ENCODE assay signal across 8 cellular contexts in genomic region chr15:41827290-41827879, GRCh38. TPM values are rescaled to one million over a fixed set of nuclear protein-coding genes. Genes with fewer than 3 reads are reported as not detected.
A peak's percentile ranks its signal among the peaks of the same experiment; 100 is the strongest.
DNase-seq lines count a peak whose midpoint lies in the region; ATAC-seq and TF ChIP-seq lines count a peak whose summit lies in the region.

No MANE protein-coding gene starts in this region.

- peak overlapping the region; percentile 43 to 79 for H3K27ac ChIP-seq in prostate gland

- H3K27me3 Mint-ChIP-seq in Caco-2 (ENCODE audit: insufficient read depth, unreplicated experiment): no peaks in the 10 kb centered on the region
- peaks cover 3% of the 10 kb centered on the region for H3K27me3 Mint-ChIP-seq in activated CD4-positive, alpha-beta memory T cell treated with anti-CD3 and anti-CD28 coated beads, Interleukin-2, amount 10 ng/mL, durations not matched to agents 7 days and 5 days

- H3K9me3 Mint-ChIP-seq in Caco-2 (ENCODE audit: unreplicated experiment): no peaks in the 10 kb centered on the region
- no peaks in the 10 kb centered on the region for H3K9me3 Mint-ChIP-seq in activated CD4-positive, alpha-beta memory T cell treated with anti-CD3 and anti-CD28 coated beads, Interleukin-2, amount 10 ng/mL, durations not matched to agents 7 days and 5 days

- DNase-seq in Caco-2 (peak in 1 of 2 experiments; percentile 30), fibroblast of villous mesenchyme (ENCODE audit: low read depth) (no peak), prostate gland (ENCODE audit: low spot score) (peak; percentile 22), 8988T (no peak), NCI-H2107 (lab: John Stamatoyannopoulos, UW) (no peak)
- no peak for DNase-seq in activated CD4-positive, alpha-beta memory T cell treated with anti-CD3 and anti-CD28 coated beads, Interleukin-2, amount 10 ng/mL, durations not matched to agents 7 days and 5 days

- H3K36me3 Mint-ChIP-seq in Caco-2 (ENCODE audit: insufficient read depth, unreplicated experiment): peaks cover 17% of the 10 kb centered on the region
- peaks cover 28% of the 10 kb centered on the region for H3K36me3 Mint-ChIP-seq in activated CD4-positive, alpha-beta memory T cell treated with anti-CD3 and anti-CD28 coated beads, Interleukin-2, amount 10 ng/mL, durations not matched to agents 7 days and 5 days (ENCODE audit: low read depth)

- ATAC-seq in HG03097 (IDR thresholded peaks at IDR 0.05; ENCODE audit: low FRiP score, unreplicated experiment) (peak; percentile 18), GM18870 (IDR thresholded peaks at IDR 0.05; ENCODE audit: unreplicated experiment) (no peak)

- 4% methylated on average over 34 of the region's 37 CpGs for WGBS in prostate gland

- CTCF ChIA-PET in Caco-2 (lab: Charles Lee): interaction anchor here (0.7 to 1.2 kb wide), 3 partner anchors 53 to 361 kb away, joined by 3 read pairs; partner anchors contain the start of gene MAPKBP1
- CTCF ChIA-PET in activated CD4-positive, alpha-beta memory T cell treated with anti-CD3 and anti-CD28 coated beads, Interleukin-2, amount 10 ng/mL, durations not matched to agents 7 days and 5 days (lab: Charles Lee): interaction anchor here (0.6 to 4.1 kb wide), 7 partner anchors 16 to 428 kb away, joined by 3 to 31 read pairs (median 4); partner anchors contain the start of gene MAPKBP1

- H3K9me3 ChIP-seq in Caco-2 (no peaks in the 10 kb centered on the region), prostate gland (no peaks in the 10 kb centered on the region)

- TF ChIP-seq CTCF in Caco-2 (IDR thresholded peaks at IDR 0.05; ENCODE audit: insufficient read depth in 1 of 2, low read depth in 1 of 2, low read length in 1 of 2, severe bottlenecking in 1 of 2, unreplicated experiment in 1 of 2) (no peak), fibroblast of villous mesenchyme (IDR thresholded peaks at IDR 0.05; ENCODE audit: insufficient read depth, low read depth, low read length) (no peak), prostate gland (IDR thresholded peaks at IDR 0.05) (peak in 1 of 4 experiments; percentile 19)

- no TSS peak for BruUV-seq in Caco-2 (replicated peaks; lab: Mats Ljungman, UMichigan)

- H3K27ac Mint-ChIP-seq in Caco-2 (ENCODE audit: unreplicated experiment): peak overlapping the region; percentile 89
- H3K27ac Mint-ChIP-seq in activated CD4-positive, alpha-beta memory T cell treated with anti-CD3 and anti-CD28 coated beads, Interleukin-2, amount 10 ng/mL, durations not matched to agents 7 days and 5 days: no peak overlapping the region

- H3K4me1 ChIP-seq in Caco-2 (no peaks in the 10 kb centered on the region), prostate gland (replicated peaks) (peaks cover 10% of the 10 kb centered on the region)

- H3K27me3 ChIP-seq in Caco-2 (replicated peaks; ENCODE audit: control insufficient read depth, insufficient read depth, low read length): no peaks in the 10 kb centered on the region
- H3K27me3 ChIP-seq in prostate gland (replicated peaks; ENCODE audit: insufficient read depth): no peaks in the 10 kb centered on the region

- H3K36me3 ChIP-seq in Caco-2 (ENCODE audit: control insufficient read depth, insufficient read depth, low read length) (no peaks in the 10 kb centered on the region), prostate gland (no peaks in the 10 kb centered on the region)

- TF ChIP-seq POLR2A in prostate gland (IDR thresholded peaks at IDR 0.05): no peak

- POLR2A ChIA-PET in Caco-2 (lab: Charles Lee): no interaction called here
- POLR2A ChIA-PET in activated CD4-positive, alpha-beta memory T cell treated with anti-CD3 and anti-CD28 coated beads, Interleukin-2, amount 10 ng/mL, durations not matched to agents 7 days and 5 days (lab: Charles Lee): interaction anchor here (1.1 to 2.8 kb wide), 4 partner anchors 16 to 53 kb away, joined by 3 to 8 read pairs (median 4); partner anchors contain the start of gene MAPKBP1

- H3K4me3 ChIP-seq in Caco-2 (ENCODE audit: low read depth, low read length) (peak overlapping the region; percentile 86), fibroblast of villous mesenchyme (ENCODE audit: low read depth, low read length) (peak overlapping the region; percentile 91), prostate gland (peak overlapping the region; percentile 48 to 64)

- intact Hi-C loops in Caco-2 (cut with micrococcal nuclease; ENCODE audit: unreplicated experiment) (loop anchor here (5.0 kb wide), 1 partner anchor 75 kb away; no protein-coding TSS in a partner anchor), prostate gland (cut with DNase I) (loop anchor here (5.0 kb wide), 1 partner anchor 75 kb away; no protein-coding TSS in a partner anchor)

- H3K4me3 Mint-ChIP-seq in Caco-2 (ENCODE audit: unreplicated experiment): peak overlapping the region; percentile 91
- H3K4me3 Mint-ChIP-seq in activated CD4-positive, alpha-beta memory T cell treated with anti-CD3 and anti-CD28 coated beads, Interleukin-2, amount 10 ng/mL, durations not matched to agents 7 days and 5 days: peak overlapping the region; percentile 76

- peaks cover 12% of the 10 kb centered on the region for H3K4me1 Mint-ChIP-seq in Caco-2 (ENCODE audit: low read depth, unreplicated experiment)
- H3K4me1 Mint-ChIP-seq in activated CD4-positive, alpha-beta memory T cell treated with anti-CD3 and anti-CD28 coated beads, Interleukin-2, amount 10 ng/mL, durations not matched to agents 7 days and 5 days: peaks cover 40% of the 10 kb centered on the region

RNA-seq across cellular contexts. Expression of gene JMJD7, which starts 0.5 kb away (rescaled TPM):
- total RNA-seq in Caco-2 (2022) (10.9 and 12.2 TPM in 2 replicates), fibroblast of villous mesenchyme (2.2 and 3.5 TPM in 2 replicates), prostate gland (10 to 100 TPM; 20.7 to 56.6 TPM)
- 10 to 100 TPM; 18.2 to 22.4 TPM for total RNA-seq in activated CD4-positive, alpha-beta memory T cell treated with anti-CD3 and anti-CD28 coated beads, Interleukin-2, amount 10 ng/mL, durations not matched to agents 7 days and 5 days

RNA-seq across cellular contexts. Expression of gene PLA2G4B, which starts 11.3 kb away (rescaled TPM):
- total RNA-seq in Caco-2 (2022) (5.8 and 6.0 TPM in 2 replicates), fibroblast of villous mesenchyme (0.97 and 1.3 TPM in 2 replicates), prostate gland (1 to 10 TPM; 1.5 to 7.6 TPM)
- 1 to 10 TPM; 6.0 to 6.8 TPM for total RNA-seq in activated CD4-positive, alpha-beta memory T cell treated with anti-CD3 and anti-CD28 coated beads, Interleukin-2, amount 10 ng/mL, durations not matched to agents 7 days and 5 days

RNA-seq across cellular contexts. Expression of gene MAPKBP1, which starts 53.1 kb away (rescaled TPM):
- 16.2 and 23.0 TPM in 2 replicates for total RNA-seq in Caco-2 (2022)
- 10 to 100 TPM; 28.9 to 31.6 TPM for total RNA-seq in activated CD4-positive, alpha-beta memory T cell treated with anti-CD3 and anti-CD28 coated beads, Interleukin-2, amount 10 ng/mL, durations not matched to agents 7 days and 5 days
- 30.9 and 36.7 TPM in 2 replicates for total RNA-seq in fibroblast of villous mesenchyme
- 10 to 100 TPM; 17.4 to 62.8 TPM for total RNA-seq in prostate gland
